8 cellular contexts compared by ENCODE assay signal in the genomic region with DNA sequence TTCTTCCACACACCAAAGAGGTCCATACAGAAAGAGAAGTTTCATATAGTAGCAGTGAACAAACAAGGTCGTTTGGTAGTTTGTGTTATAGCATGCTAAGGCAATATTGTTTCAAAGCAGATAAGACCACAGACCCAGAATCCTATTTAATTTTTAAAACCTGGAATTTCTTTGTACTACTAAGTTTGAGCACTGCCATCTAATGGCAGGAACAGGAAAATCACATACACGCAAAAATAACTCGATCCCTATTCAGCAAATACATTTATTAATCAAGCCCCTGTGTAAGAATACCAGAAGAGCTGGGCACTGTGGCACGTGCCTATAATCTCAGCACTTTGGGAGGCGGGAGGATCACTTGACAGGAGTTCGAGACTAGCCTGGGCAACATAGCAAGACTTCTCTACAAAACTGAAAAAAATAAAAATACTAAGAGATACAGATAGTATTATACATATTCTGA. TPM values are rescaled to one million over a fixed set of nuclear protein-coding genes. Genes with fewer than 3 reads are reported as not detected.
DNase-seq lines count a peak whose midpoint lies in the region; ATAC-seq and TF ChIP-seq lines count a peak whose summit lies in the region.

No MANE protein-coding gene starts in this region.

- H3K4me1 ChIP-seq in A673 (ENCODE audit: insufficient read depth, low read length, poor library complexity, severe bottlenecking) = peaks cover 14% of the 10 kb centered on the region
- H3K4me1 ChIP-seq in neural progenitor cell = peaks cover 10% of the 10 kb centered on the region

- CTCF ChIA-PET in A673 (lab: Charles Lee) = no interaction called here

- peaks cover 20% of the 10 kb centered on the region for H3F3A ChIP-seq in neural progenitor cell (ENCODE audit: low read depth)

- TF ChIP-seq CTCF in A673 (conservative IDR thresholded peaks at IDR 0.05; ENCODE audit: low read depth, low read length) (peak; percentile 67), GM06990 (IDR thresholded peaks at IDR 0.05; ENCODE audit: insufficient read depth, low read length, poor library complexity, severe bottlenecking) (peak; percentile 66), choroid plexus epithelial cell (conservative IDR thresholded peaks at IDR 0.05; ENCODE audit: low read depth, low read length) (peak; percentile 61), neural progenitor cell (IDR thresholded peaks at IDR 0.05) (peak; percentile 67)

- H3K36me3 Mint-ChIP-seq in neural progenitor cell = no peaks in the 10 kb centered on the region

- no peak overlapping the region for H3K4me2 ChIP-seq in neural progenitor cell

- peak; percentile 79 for DNase-seq in A673 (ENCODE audit: low spot score)
- DNase-seq in GM06990 (ENCODE audit: extremely low read depth, insufficient read length) = no peak
- DNase-seq in NCI-H446 treated with DMSO at 0.1 percent for 48 hours (lab: John Stamatoyannopoulos, UW) = peak; percentile 67
- DNase-seq in choroid plexus epithelial cell (ENCODE audit: low read depth) = peak; percentile 74
- no peak for DNase-seq in neural progenitor cell (ENCODE audit: low spot score)
- no peak for DNase-seq in ecto neural progenitor cell (ENCODE audit: low spot score)
- DNase-seq in stimulated activated CD4-positive, alpha-beta T cell treated with anti-CD3 and anti-CD28 coated beads, Interleukin-2, amount 100 ng/mL, for 24 hours = no peak

- peaks cover 12% of the 10 kb centered on the region for H3K27me3 ChIP-seq in A673 (replicated peaks; ENCODE audit: insufficient read depth, low read depth, low read length, poor library complexity)
- H3K27me3 ChIP-seq in GM06990 (replicated peaks; ENCODE audit: control insufficient read depth, insufficient read depth, low read length) = no peaks in the 10 kb centered on the region
- H3K27me3 ChIP-seq in neural progenitor cell = no peaks in the 10 kb centered on the region

- POLR2A ChIA-PET in A673 (lab: Charles Lee; ENCODE audit: low non-redundant PET) = no interaction called here

- no peak overlapping the region for H3K4me3 Mint-ChIP-seq in neural progenitor cell

- peaks cover 16% of the 10 kb centered on the region for H3K79me2 ChIP-seq in neural progenitor cell (ENCODE audit: low read depth)

- peaks cover 2% of the 10 kb centered on the region for H3K27me3 Mint-ChIP-seq in neural progenitor cell (ENCODE audit: insufficient read depth, low read depth)

- H3K9ac ChIP-seq in neural progenitor cell = no peak overlapping the region

- H3K4me1 Mint-ChIP-seq in neural progenitor cell = peaks cover 19% of the 10 kb centered on the region

- H3K9me3 ChIP-seq in A673 (ENCODE audit: low read depth, low read length, poor library complexity, severe bottlenecking) (no peaks in the 10 kb centered on the region), neural progenitor cell (ENCODE audit: low read depth) (no peaks in the 10 kb centered on the region)

- intact Hi-C loops in A673 (cut with micrococcal nuclease; ENCODE audit: unreplicated experiment) = loop anchor here (2.0 to 10.0 kb wide), 2 partner anchors 191 to 283 kb away; a partner anchor contains a TSS

- peak overlapping the region; percentile 46 for H2AFZ ChIP-seq in neural progenitor cell (replicated peaks)

- BruUV-seq in A673 (replicated peaks; lab: Mats Ljungman, UMichigan) = no TSS peak

- H3K4me3 ChIP-seq in A673 (ENCODE audit: low read depth, low read length, poor library complexity, severe bottlenecking) = no peak overlapping the region
- no peak overlapping the region for H3K4me3 ChIP-seq in GM06990 (replicated peaks; ENCODE audit: low read depth, low read length)
- H3K4me3 ChIP-seq in choroid plexus epithelial cell (ENCODE audit: low read depth, low read length) = no peak overlapping the region
- H3K4me3 ChIP-seq in neural progenitor cell = no peak overlapping the region

- H3K27ac Mint-ChIP-seq in neural progenitor cell = no peak overlapping the region

- no peak overlapping the region for H3K27ac ChIP-seq in A673 (ENCODE audit: low read depth, low read length, poor library complexity, severe bottlenecking)
- no peak overlapping the region for H3K27ac ChIP-seq in neural progenitor cell

- no peaks in the 10 kb centered on the region for H3K36me3 ChIP-seq in A673 (ENCODE audit: insufficient read depth, low read length, poor library complexity, severe bottlenecking)
- no peaks in the 10 kb centered on the region for H3K36me3 ChIP-seq in GM06990 (ENCODE audit: control insufficient read depth, insufficient read depth, low read length)
- H3K36me3 ChIP-seq in neural progenitor cell = no peaks in the 10 kb centered on the region

- peaks cover 2% of the 10 kb centered on the region for H3K9me3 Mint-ChIP-seq in neural progenitor cell

- no peak for ATAC-seq in HG03159 (IDR thresholded peaks at IDR 0.05; ENCODE audit: unreplicated experiment)

- H4K20me1 ChIP-seq in neural progenitor cell (ENCODE audit: low read depth) = peaks cover 9% of the 10 kb centered on the region

RNA-seq across cellular contexts. Expression of a gene that starts 2.9 kb away (rescaled TPM):
- 18.0 and 18.4 TPM in 2 replicates for total RNA-seq in A673 (2021)
- total RNA-seq in neural progenitor cell (ENCODE audit: low replicate concordance) = 46.1 and 59.3 TPM in 2 replicates

RNA-seq across cellular contexts. Expression of a gene that starts 29.9 kb away (rescaled TPM):
- total RNA-seq in A673 (2021) = not detected in 2 replicates
- not detected in 2 replicates for total RNA-seq in neural progenitor cell (ENCODE audit: low replicate concordance)

Comparison
In these comparisons a context has a peak if more than half of its experiments do, and no peak if none do; other contexts are left out.
1. DNase-seq: peak in A673 (single experiment), NCI-H446 treated with DMSO at 0.1 percent for 48 hours (single experiment) and choroid plexus epithelial cell (single experiment); none in GM06990 (single experiment), neural progenitor cell (single experiment), ecto neural progenitor cell (single experiment) and stimulated activated CD4-positive, alpha-beta T cell treated with anti-CD3 and anti-CD28 coated beads, Interleukin-2, amount 100 ng/mL, for 24 hours (0 of 2).
2. Peak in every context shown above with its lines, with median percentiles within 50 percentile points of each other: CTCF ChIP-seq.